In genomic region chr10:29096303-29096824, GRCh38 we compare ENCODE assay signal across 20 cellular contexts.
"Had no signal": no experiment of that assay in that cellular context is flagged by ENCODE, and none has a peak within 500 bp of the region (broad histone marks: within the 10 kb centered on the region; RNA-seq: fewer than 3 reads in every experiment).

No MANE protein-coding gene starts in this region.

- H3K4me3 Mint-ChIP-seq: IgD-negative memory B cell had no signal

- H3K4me2 ChIP-seq: KMS-11 had no signal

- H3K4me1 Mint-ChIP-seq: IgD-negative memory B cell had no signal

- DNase-seq: Kasumi-1, MM.1S, NCI-H1092 treated with DMSO at 0.1 percent for 48 hours, NCI-H1436, NCI-H187 treated with DMSO at 0.1 percent for 48 hours, NCI-H2029 treated with DMSO at 0.1 percent for 48 hours, NCI-H2171 treated with DMSO at 0.1 percent for 48 hours, NCI-H345, NCI-H446 treated with DMSO at 0.1 percent for 48 hours, NCI-H510A treated with DMSO at 0.1 percent for 48 hours, NCI-H526, Right ventricle myocardium superior, RPMI8226, SIG-M5 had no signal

- H3K27me3 Mint-ChIP-seq: IgD-negative memory B cell had no signal

- H3K36me3 ChIP-seq: SJSA1 had no signal

- H3K4me3 ChIP-seq: K562, SJSA1, SK-N-MC had no signal

- H3K4me1 ChIP-seq: SJSA1 had no signal

- ATAC-seq: K562 had no signal

- H3K27ac ChIP-seq: HL-60, KMS-11, SJSA1, SK-N-MC had no signal

- H3K27me3 ChIP-seq: SJSA1 had no signal

- H3K9ac ChIP-seq: KMS-11 had no signal

- H3K9me3 ChIP-seq: SJSA1 had no signal
